12 cellular contexts compared by ENCODE assay signal in genomic region chr2:168160897-168161296, GRCh38.
DNase-seq lines count a peak whose midpoint lies in the region; ATAC-seq and TF ChIP-seq lines count a peak whose summit lies in the region.
"Had no signal": no experiment of that assay in that cellular context is flagged by ENCODE, and none has a peak within 500 bp of the region (broad histone marks: within the 10 kb centered on the region; RNA-seq: fewer than 3 reads in every experiment).

No MANE protein-coding gene starts in this region.

- no peaks in the 10 kb centered on the region for H3K9me3 ChIP-seq in mucosa of descending colon
- H3K9me3 ChIP-seq in ascending aorta: no peaks in the 10 kb centered on the region
- H3K9me3 ChIP-seq: SJCRH30 had no signal

- no peak overlapping the region for H3K27ac ChIP-seq in ascending aorta
- H3K27ac ChIP-seq: 22Rv1, SJCRH30 had no signal

- H3K36me3 ChIP-seq in mucosa of descending colon (ENCODE audit: low read depth) (no peaks in the 10 kb centered on the region), ascending aorta (peaks cover 0 to 4% of the 10 kb centered on the region in 2 donors)
- H3K36me3 ChIP-seq: SJCRH30 had no signal

- H3K4me1 ChIP-seq in mucosa of descending colon (ENCODE audit: low read depth) (no peaks in the 10 kb centered on the region), ascending aorta (peaks cover 0 to 9% of the 10 kb centered on the region in 2 donors)
- H3K4me1 ChIP-seq: SJCRH30 had no signal

- H3K4me3 ChIP-seq in mucosa of descending colon: no peak overlapping the region
- H3K4me3 ChIP-seq in ascending aorta: no peak overlapping the region
- H3K4me3 ChIP-seq: SJCRH30 had no signal

- intact Hi-C loops in mucosa of descending colon (cut with DNase I, micrococcal nuclease) (no loop called here), ascending aorta (cut with DNase I) (loop anchor here (10.0 kb wide), 1 partner anchor 84 kb away; the partner anchor contains the start of gene STK39)

- ATAC-seq in HG03354 (IDR thresholded peaks at IDR 0.05; ENCODE audit: poor library complexity, severe bottlenecking, unreplicated experiment): peak; percentile 64
- peak; percentile 24 for ATAC-seq in mucosa of descending colon
- ATAC-seq in HG02571 (IDR thresholded peaks at IDR 0.05; ENCODE audit: unreplicated experiment): no peak

- DNase-seq in DMS 273 (lab: John Stamatoyannopoulos, UW; ENCODE audit: unreplicated experiment) (peak; percentile 50), DMS 273 treated with DMSO at 0.1 percent for 48 hours (lab: John Stamatoyannopoulos, UW) (no peak), SW480 (ENCODE audit: low spot score) (peak; percentile 4), mucosa of descending colon (no peak), ascending aorta (ENCODE audit: low spot score in 2 of 2) (no peak), hippocampal formation (lab: John Stamatoyannopoulos, UW) (no peak)
- DNase-seq: activated effector memory CD4-positive, alpha-beta T cell treated with anti-CD3 and anti-CD28 coated beads, Interleukin-2, amount 50 U/mL, for 16 hours; SJCRH30; stimulated activated CD8-positive, alpha-beta memory T cell treated with anti-CD3 and anti-CD28 coated beads, Interleukin-4, amount 100 ng/mL, for 48 hours had no signal

- no peaks in the 10 kb centered on the region for H3K27me3 ChIP-seq in ascending aorta
- H3K27me3 ChIP-seq: SJCRH30 had no signal

- TF ChIP-seq CTCF in mucosa of descending colon (IDR thresholded peaks at IDR 0.05): no peak
- no peak for TF ChIP-seq CTCF in ascending aorta (IDR thresholded peaks at IDR 0.05)

Comparison
In these comparisons a context has a peak if more than half of its experiments do, and no peak if none do; other contexts are left out.
1. DNase-seq: peak in DMS 273 (single experiment) and SW480 (single experiment); none in DMS 273 treated with DMSO at 0.1 percent for 48 hours (single experiment), mucosa of descending colon (0 of 3), ascending aorta (0 of 2) and hippocampal formation (0 of 2).